20 cellular contexts compared by ENCODE assay signal in the genomic region with DNA sequence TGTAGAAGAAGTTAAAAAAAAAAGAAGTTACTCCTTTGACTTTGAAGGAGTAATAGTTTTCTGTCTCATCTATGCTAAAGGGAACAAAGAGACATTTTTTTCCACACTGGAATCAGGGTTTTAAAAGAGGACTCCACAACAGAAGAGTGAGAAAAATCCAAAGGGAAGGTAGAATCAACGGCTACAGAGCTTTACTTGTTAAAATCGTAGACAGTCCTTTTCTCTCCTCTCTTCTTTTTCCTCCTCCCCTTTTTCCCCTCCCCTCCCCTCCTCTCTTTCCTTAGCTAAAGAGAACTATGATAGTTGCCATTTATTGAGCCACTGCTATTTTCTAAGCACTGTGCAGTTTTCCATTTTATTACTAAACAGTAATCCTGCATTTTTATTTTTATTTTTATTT. TPM values are rescaled to one million over a fixed set of nuclear protein-coding genes. Genes with fewer than 3 reads are reported as not detected.
A peak's percentile ranks its signal among the peaks of the same experiment; 100 is the strongest.
DNase-seq lines count a peak whose midpoint lies in the region; ATAC-seq, FAIRE-seq and TF ChIP-seq lines count a peak whose summit lies in the region.
"Had no signal": no experiment of that assay in that cellular context is flagged by ENCODE, and none has a peak within 500 bp of the region (broad histone marks: within the 10 kb centered on the region; RNA-seq: fewer than 3 reads in every experiment).

No MANE protein-coding gene starts in this region.

- BruUV-seq in HepG2 (replicated peaks; lab: Mats Ljungman, UMichigan) (no TSS peak), OCI-LY7 (replicated peaks; lab: Mats Ljungman, UMichigan) (no TSS peak)

- TF ChIP-seq EP300 in HepG2 (IDR thresholded peaks at IDR 0.05; ENCODE audit: low read depth in 2 of 2, low read length in 2 of 2) (no peak), HepG2 (CRISPR knock-in tag; IDR thresholded peaks at IDR 0.05; ENCODE audit: borderline replicate concordance) (no peak)

- TF ChIP-seq POLR2A in HepG2 (IDR thresholded peaks at IDR 0.05; ENCODE audit: insufficient read depth in 1 of 2, low read depth in 2 of 2, low read length in 2 of 2) (no peak), right lobe of liver (IDR thresholded peaks at IDR 0.05) (no peak)

- H3K4me2 ChIP-seq in HepG2 (ENCODE audit: low read depth, low read length) (no peak overlapping the region), OCI-LY7 (ENCODE audit: low read length) (peak overlapping the region; percentile 63)
- H3K4me2 ChIP-seq: SK-N-SH had no signal

- H3K36me3 ChIP-seq in HepG2 (replicated peaks in 1 of 2; ENCODE audit: control insufficient read depth in 1 of 2, insufficient read depth in 2 of 2, low read length in 2 of 2), result peaks cover 0 to 26% of the 10 kb centered on the region in 2 experiments; a peak in 2 of 5 replicates
- H3K36me3 ChIP-seq in right lobe of liver, result no peaks in the 10 kb centered on the region
- peaks cover 84% of the 10 kb centered on the region for H3K36me3 ChIP-seq in OCI-LY7 (ENCODE audit: insufficient read depth, low read length)

- H3K27me3 ChIP-seq in HepG2 (ENCODE audit: control insufficient read depth in 1 of 2, insufficient read depth in 2 of 2, low read length in 2 of 2) (no peaks in the 10 kb centered on the region), right lobe of liver (no peaks in the 10 kb centered on the region), foreskin keratinocyte (no peaks in the 10 kb centered on the region)
- H3K27me3 ChIP-seq: BE2C had no signal

- POLR2A ChIA-PET in HepG2 (lab: Yijun Ruan, JAX), result no interaction called here
- POLR2A ChIA-PET in OCI-LY7 (lab: Charles Lee), result interaction anchor here (0.6 to 6.6 kb wide), 31 partner anchors 10 to 250 kb away, joined by 3 to 81 read pairs (median 6); partner anchors contain the start of genes DDIAS, PCF11, PRCP and RAB30

- no peaks in the 10 kb centered on the region for H4K20me1 ChIP-seq in HepG2 (ENCODE audit: insufficient read depth, low read length)
- H4K20me1 ChIP-seq in OCI-LY7 (ENCODE audit: insufficient read depth, low read length), result no peaks in the 10 kb centered on the region

- ATAC-seq in HepG2 (no peak), right lobe of liver (no peak), GM21825 (IDR thresholded peaks at IDR 0.05; ENCODE audit: unreplicated experiment) (no peak), left colon (no peak), foreskin keratinocyte (no peak)

- H3K4me3 ChIP-seq in HepG2 (replicated peaks in 1 of 3; ENCODE audit: insufficient read depth in 1 of 3, low read depth in 2 of 3, low read length in 3 of 3) (no peak overlapping the region), right lobe of liver (no peak overlapping the region), OCI-LY7 (ENCODE audit: low read depth, low read length, poor library complexity, severe bottlenecking) (peak overlapping the region; percentile 23)

- H3K9me3 ChIP-seq in HepG2 (ENCODE audit: low read length), result no peaks in the 10 kb centered on the region
- H3K9me3 ChIP-seq in right lobe of liver, result no peaks in the 10 kb centered on the region
- H3K9me3 ChIP-seq in OCI-LY7 (ENCODE audit: low read length), result peaks cover 10% of the 10 kb centered on the region; the same call in 1 of the 2 replicates
- H3K9me3 ChIP-seq: BE2C, Caco-2, SK-N-SH had no signal

- no peaks in the 10 kb centered on the region for H3K79me2 ChIP-seq in HepG2 (ENCODE audit: insufficient read depth, low read length)
- H3K79me2 ChIP-seq in OCI-LY7 (ENCODE audit: insufficient read depth, low read depth, low read length), result peaks cover 25% of the 10 kb centered on the region; the same call in 1 of the 2 replicates

- in situ Hi-C loops in HepG2 (cut with HindIII; ENCODE audit: extremely low pct_ligation_motif_present, low pct_unique_long_range_greater_than_20kb), result no loop called here

- intact Hi-C loops in HepG2 (cut with micrococcal nuclease; ENCODE audit: unreplicated experiment), result no loop called here
- intact Hi-C loops in right lobe of liver (cut with DNase I), result no loop called here
- intact Hi-C loops in OCI-LY7 (cut with micrococcal nuclease; ENCODE audit: unreplicated experiment), result loop anchor here (2.0 kb wide), 1 partner anchor 132 kb away; no protein-coding TSS in a partner anchor
- intact Hi-C loops in left colon (cut with DNase I, micrococcal nuclease), result no loop called here

- CTCF ChIA-PET in HepG2 (lab: Yijun Ruan, JAX; ENCODE audit: low intra/inter-chr PET ratio, low total read pairs) (no interaction called here), OCI-LY7 (lab: Charles Lee; ENCODE audit: unreplicated experiment) (interaction anchor here (0.6 to 0.9 kb wide), 2 partner anchors 29 to 75 kb away, joined by 3 to 4 read pairs; partner anchors contain the start of gene DDIAS)

- H3K9me2 ChIP-seq in OCI-LY7 (ENCODE audit: insufficient read depth, low read length), result no peaks in the 10 kb centered on the region
- H3K9me2 ChIP-seq: SK-N-SH had no signal

- H3K4me1 ChIP-seq in HepG2 (ENCODE audit: insufficient read depth, low read length) (no peaks in the 10 kb centered on the region), right lobe of liver (no peaks in the 10 kb centered on the region), OCI-LY7 (ENCODE audit: insufficient read depth, low read length, poor library complexity, severe bottlenecking) (peaks cover 60% of the 10 kb centered on the region), foreskin keratinocyte (no peaks in the 10 kb centered on the region)
- H3K4me1 ChIP-seq: BE2C, Caco-2 had no signal

- WGBS in HepG2 (ENCODE audit: low lambda C conversion rate), result 94% methylated on average over 2 of the region's 2 CpGs
- 92% methylated on average over 2 of the region's 2 CpGs for WGBS in right lobe of liver (ENCODE audit: insufficient coverage, low coverage, low lambda C conversion rate, missing lambda C conversion rate)

- H2AFZ ChIP-seq in HepG2 (ENCODE audit: low read length) (no peak overlapping the region), OCI-LY7 (ENCODE audit: low read length) (no peak overlapping the region; the same call in 1 of the 2 replicates)

- no peak overlapping the region for H3K27ac ChIP-seq in HepG2 (ENCODE audit: extremely low read length, insufficient read depth, low read length)
- no peak overlapping the region for H3K27ac ChIP-seq in right lobe of liver
- peak overlapping the region; percentile 91 for H3K27ac ChIP-seq in OCI-LY7 (ENCODE audit: low read depth, low read length, poor library complexity, severe bottlenecking)
- no peak overlapping the region for H3K27ac ChIP-seq in foreskin keratinocyte

- no peak for FAIRE-seq in HepG2 (lab: Jason Lieb, UNC)
- FAIRE-seq: H54, HTR-8/SVneo had no signal

- DNase-seq in HepG2 (ENCODE audit: low spot score) (no peak), right lobe of liver (no peak), OCI-LY7 (ENCODE audit: low spot score) (peak; percentile 7), dedifferentiated amniotic fluid mesenchymal stem cell (ENCODE audit: extremely low spot score) (peak; percentile 4), left colon (no peak), foreskin keratinocyte (no peak)
- no peak for DNase-seq in stimulated activated naive CD4-positive, alpha-beta T cell treated with Interleukin-2 at 50 U/mL for 16 hours (lab: John Stamatoyannopoulos, UW)
- DNase-seq: 8988T; BE2C; Caco-2; CD4-positive, CD25-positive, alpha-beta regulatory T cell; GDM1; NCI-H1105; NCI-H2081 treated with DMSO at 0.1 percent for 48 hours; NCI-H446 treated with DMSO at 0.1 percent for 48 hours; SHP77 treated with DMSO at 0.1 percent for 48 hours; SK-N-SH had no signal

- H3K9ac ChIP-seq in HepG2 (ENCODE audit: insufficient read depth, low read depth, low read length), result no peak overlapping the region
- H3K9ac ChIP-seq: SK-N-SH had no signal

- no peak for TF ChIP-seq CTCF in HepG2 (CRISPR knock-in tag; IDR thresholded peaks at IDR 0.05)
- TF ChIP-seq CTCF in right lobe of liver (IDR thresholded peaks at IDR 0.05), result no peak
- no peak for TF ChIP-seq CTCF in OCI-LY7 (conservative IDR thresholded peaks at IDR 0.05; ENCODE audit: low read length)
- TF ChIP-seq CTCF in foreskin keratinocyte (conservative IDR thresholded peaks at IDR 0.05), result no peak

- TF ChIP-seq RAD21 in HepG2 (CRISPR knock-in tag; IDR thresholded peaks at IDR 0.05), result no peak

RNA-seq across cellular contexts. Expression of gene DDIAS, which starts 29.2 kb away (rescaled TPM):
- total RNA-seq in HepG2 (2016; rRNA removed; fragmentation: Illumina TruSeq; extraction: Trizol) (13.0 and 23.5 TPM in 2 replicates), right lobe of liver (1 to 10 TPM in 3 of 6 experiments, under 1 TPM in 3; 0.83 to 3.1 (median 1.2) TPM), OCI-LY7 (2022) (23.1 and 30.9 TPM in 2 replicates), left colon (1 to 10 TPM in 1 of 2 donors, under 1 TPM in 1; 0.84 to 2.5 TPM), foreskin keratinocyte (17.2 and 17.9 TPM in 2 replicates)
- 4.5 and 6.3 TPM in 2 replicates for total RNA-seq in HepG2 (2016; cell fraction: cytosol; rRNA removed; fragmentation: Illumina TruSeq; extraction: Trizol; ENCODE audit: low read depth)
- 12.6 and 21.3 TPM in 2 replicates for total RNA-seq in HepG2 (2016; cell fraction: insoluble cytoplasmic fraction; rRNA removed; fragmentation: Illumina TruSeq; extraction: Trizol)
- 9.5 and 11.4 TPM in 2 replicates for total RNA-seq in HepG2 (2016; cell fraction: membrane; rRNA removed; fragmentation: Illumina TruSeq; extraction: Trizol)
- 9.5 and 11.1 TPM in 2 replicates for total RNA-seq in HepG2 (2016; cell fraction: nucleus; rRNA removed; fragmentation: Illumina TruSeq; extraction: Trizol)
- polyA plus RNA-seq in HepG2 (2011; rRNA removed) (2.2 and 3.5 TPM in 2 replicates), foreskin keratinocyte (6.1 and 7.8 TPM in 2 replicates)
- polyA plus RNA-seq in HepG2 (2011; cell fraction: cytosol; rRNA removed), result 1.6 and 2.0 TPM in 2 replicates
- 1.0 and 1.6 TPM in 2 replicates for polyA plus RNA-seq in HepG2 (2011; cell fraction: nucleus; rRNA removed)
- 1.7 and 5.3 TPM in 2 replicates for polyA plus RNA-seq in HepG2 (2012)
- 0.66 and 0.94 TPM in 2 replicates for polyA plus RNA-seq in HepG2 (2016; cell fraction: cytosol; fragmentation: Illumina TruSeq; extraction: Trizol; ENCODE audit: low read depth)
- 13.7 and 16.2 TPM in 2 replicates for polyA plus RNA-seq in HepG2 (2016; cell fraction: insoluble cytoplasmic fraction; fragmentation: Illumina TruSeq; extraction: Trizol; ENCODE audit: low read depth)
- polyA plus RNA-seq in HepG2 (2016; cell fraction: membrane; fragmentation: Illumina TruSeq; extraction: Trizol; ENCODE audit: low read depth), result 2.6 and 3.1 TPM in 2 replicates
- polyA plus RNA-seq in HepG2 (2016; cell fraction: nucleus; fragmentation: Illumina TruSeq; extraction: Trizol; ENCODE audit: insufficient read depth, low read depth), result 11.7 and 12.4 TPM in 2 replicates
- 10.5 and 39.5 TPM in 2 replicates for polyA minus RNA-seq in HepG2 (2011; rRNA and poly(A)+ RNA removed; ENCODE audit: low replicate concordance)
- polyA minus RNA-seq in HepG2 (2011; cell fraction: cytosol; rRNA and poly(A)+ RNA removed), result 1.9 and 3.3 TPM in 2 replicates
- 2.1 and 3.9 TPM in 2 replicates for polyA minus RNA-seq in HepG2 (2011; cell fraction: nucleus; rRNA and poly(A)+ RNA removed)
- total RNA-seq in OCI-LY7 (2014; rRNA removed; shearing (Covaris generic)), result 14.6 and 16.7 TPM in 2 replicates

RNA-seq across cellular contexts. Expression of gene PRCP, which starts 30.5 kb away (rescaled TPM):
- 49.9 and 84.2 TPM in 2 replicates for total RNA-seq in HepG2 (2016; rRNA removed; fragmentation: Illumina TruSeq; extraction: Trizol)
- 12.9 and 14.2 TPM in 2 replicates for total RNA-seq in HepG2 (2016; cell fraction: cytosol; rRNA removed; fragmentation: Illumina TruSeq; extraction: Trizol; ENCODE audit: low read depth)
- total RNA-seq in HepG2 (2016; cell fraction: insoluble cytoplasmic fraction; rRNA removed; fragmentation: Illumina TruSeq; extraction: Trizol), result 49.2 and 86.3 TPM in 2 replicates
- total RNA-seq in HepG2 (2016; cell fraction: membrane; rRNA removed; fragmentation: Illumina TruSeq; extraction: Trizol), result 29.1 and 33.4 TPM in 2 replicates
- total RNA-seq in HepG2 (2016; cell fraction: nucleus; rRNA removed; fragmentation: Illumina TruSeq; extraction: Trizol), result 75.4 and 86.0 TPM in 2 replicates
- 79.7 and 105 TPM in 2 replicates for polyA plus RNA-seq in HepG2 (2011; rRNA removed)
- 63.3 and 100 TPM in 2 replicates for polyA plus RNA-seq in HepG2 (2011; cell fraction: cytosol; rRNA removed)
- 24.2 and 26.5 TPM in 2 replicates for polyA plus RNA-seq in HepG2 (2011; cell fraction: nucleus; rRNA removed)
- polyA plus RNA-seq in HepG2 (2012), result 56.3 and 103 TPM in 2 replicates
- 12.6 and 13.4 TPM in 2 replicates for polyA plus RNA-seq in HepG2 (2016; cell fraction: cytosol; fragmentation: Illumina TruSeq; extraction: Trizol; ENCODE audit: low read depth)
- polyA plus RNA-seq in HepG2 (2016; cell fraction: insoluble cytoplasmic fraction; fragmentation: Illumina TruSeq; extraction: Trizol; ENCODE audit: low read depth), result 48.2 and 49.2 TPM in 2 replicates
- polyA plus RNA-seq in HepG2 (2016; cell fraction: membrane; fragmentation: Illumina TruSeq; extraction: Trizol; ENCODE audit: low read depth), result 27.2 and 33.0 TPM in 2 replicates
- polyA plus RNA-seq in HepG2 (2016; cell fraction: nucleus; fragmentation: Illumina TruSeq; extraction: Trizol; ENCODE audit: insufficient read depth, low read depth), result 84.6 and 95.4 TPM in 2 replicates
- 22.7 and 35.1 TPM in 2 replicates for polyA minus RNA-seq in HepG2 (2011; rRNA and poly(A)+ RNA removed; ENCODE audit: low replicate concordance)
- 55.6 and 56.6 TPM in 2 replicates for polyA minus RNA-seq in HepG2 (2011; cell fraction: cytosol; rRNA and poly(A)+ RNA removed)
- 29.0 and 33.7 TPM in 2 replicates for polyA minus RNA-seq in HepG2 (2011; cell fraction: nucleus; rRNA and poly(A)+ RNA removed)
- total RNA-seq in right lobe of liver, result 10 to 100 TPM; 35.4 to 84.9 (median 49.4) TPM
- 6.5 and 11.0 TPM in 2 replicates for total RNA-seq in OCI-LY7 (2014; rRNA removed; shearing (Covaris generic))
- 17.4 and 18.3 TPM in 2 replicates for total RNA-seq in OCI-LY7 (2022)
- total RNA-seq in left colon, result 10 to 100 TPM; 27.4 to 47.9 TPM
- 24.2 and 28.8 TPM in 2 replicates for total RNA-seq in foreskin keratinocyte
- 21.4 and 29.2 TPM in 2 replicates for polyA plus RNA-seq in foreskin keratinocyte

Comparison
In these comparisons a context has a peak if more than half of its experiments do, and no peak if none do; other contexts are left out.
1. DNase-seq: peak in OCI-LY7 (single experiment) and dedifferentiated amniotic fluid mesenchymal stem cell (single experiment); none in HepG2 (single experiment), right lobe of liver (0 of 3), stimulated activated naive CD4-positive, alpha-beta T cell treated with Interleukin-2 at 50 U/mL for 16 hours (single experiment), left colon (0 of 2) and foreskin keratinocyte (0 of 2).